In the genomic region with DNA sequence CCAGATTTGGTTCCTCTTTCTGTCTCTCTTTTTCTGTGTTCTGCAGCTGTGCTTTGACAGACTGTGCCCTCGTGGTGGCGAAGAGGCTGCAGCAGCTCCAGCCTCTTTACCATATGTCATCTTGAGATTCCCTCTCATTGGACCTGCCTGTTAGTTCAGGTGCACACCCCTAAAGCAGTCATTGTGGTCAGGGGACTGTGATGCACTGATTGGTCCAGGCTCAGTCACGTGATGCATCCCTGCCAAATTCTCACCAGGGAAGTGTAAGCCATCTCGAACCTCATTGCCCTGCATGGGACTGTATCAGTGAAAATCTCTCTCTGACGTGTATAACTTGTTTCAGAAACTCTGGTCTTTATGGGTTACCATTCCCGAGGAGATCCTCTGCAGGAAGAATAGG, we compare ENCODE assay signal across 16 cellular contexts.
DNase-seq lines count a peak whose midpoint lies in the region; ATAC-seq, FAIRE-seq and TF ChIP-seq lines count a peak whose summit lies in the region.
"Had no signal": no experiment of that assay in that cellular context is flagged by ENCODE, and none has a peak within 500 bp of the region (broad histone marks: within the 10 kb centered on the region; RNA-seq: fewer than 3 reads in every experiment).

No MANE protein-coding gene starts in this region.

- no peak for FAIRE-seq in A549 (lab: Jason Lieb, UNC)
- FAIRE-seq: GM18507, GM19239 had no signal

- H3K4me3 ChIP-seq in A549: no peak overlapping the region
- no peak overlapping the region for H3K4me3 ChIP-seq in GM12865 (ENCODE audit: low read depth, low read length)
- H3K4me3 ChIP-seq in Jurkat, Clone E6-1 (ENCODE audit: low read length): no peak overlapping the region
- no peak overlapping the region for H3K4me3 ChIP-seq in RWPE2 (ENCODE audit: severe bottlenecking)

- H3K9me3 ChIP-seq in A549 (no peaks in the 10 kb centered on the region), RWPE2 (ENCODE audit: severe bottlenecking) (no peaks in the 10 kb centered on the region)

- no peaks in the 10 kb centered on the region for H3K36me3 ChIP-seq in RWPE2 (ENCODE audit: low read depth)
- H3K36me3 ChIP-seq: BE2C had no signal

- TF ChIP-seq POLR2A in A549 (IDR thresholded peaks at IDR 0.05; ENCODE audit: low read length): no peak

- H3K4me2 ChIP-seq in A549: no peak overlapping the region

- DNase-seq in A549 (ENCODE audit: low read depth in 1 of 2, low spot score in 1 of 2) (no peak), GM12865 (ENCODE audit: low read depth) (peak; percentile 3), RWPE2 (ENCODE audit: low spot score) (peak; percentile 26), NCI-H2107 treated with DMSO at 0.1 percent for 48 hours (lab: John Stamatoyannopoulos, UW; ENCODE audit: unreplicated experiment) (no peak), AG08395 (ENCODE audit: low spot score) (no peak), GM03348 (ENCODE audit: low spot score) (no peak)
- DNase-seq in Jurkat, Clone E6-1 (ENCODE audit: low read depth, low spot score): peak; percentile 14
- DNase-seq: BE2C; CD8-positive, alpha-beta T cell; NCI-H1105 treated with DMSO at 0.1 percent for 48 hours; NCI-H1930; NCI-H510A; OCI-M1 had no signal

- no peaks in the 10 kb centered on the region for H3K27me3 ChIP-seq in RWPE2 (ENCODE audit: insufficient read depth, poor library complexity, severe bottlenecking)

- H3K4me1 ChIP-seq in A549 (no peaks in the 10 kb centered on the region), RWPE2 (ENCODE audit: insufficient read depth, poor library complexity, severe bottlenecking) (peaks cover under 1% of the 10 kb centered on the region)
- H3K4me1 ChIP-seq: BE2C had no signal

- WGBS in A549 (ENCODE audit: missing lambda C conversion rate): 59% methylated on average over 6 of the region's 6 CpGs

- H3K27ac ChIP-seq in A549 (no peak overlapping the region), RWPE2 (ENCODE audit: poor library complexity, severe bottlenecking) (no peak overlapping the region)

- CTCF ChIA-PET in A549 (lab: Yijun Ruan, JAX): no interaction called here

- TF ChIP-seq EP300 in A549 (IDR thresholded peaks at IDR 0.05): no peak

- peak; percentile 21 to 28; a peak in 2 of 6 replicates for ATAC-seq in A549
- no peak for ATAC-seq in RWPE2 (ENCODE audit: low read depth)
- ATAC-seq in GM18861 (IDR thresholded peaks at IDR 0.05; ENCODE audit: unreplicated experiment): no peak
- ATAC-seq: CD8-positive, alpha-beta T cell had no signal

- POLR2A ChIA-PET in A549 (lab: Yijun Ruan, JAX): no interaction called here

- TF ChIP-seq RAD21 in A549 (conservative IDR thresholded peaks at IDR 0.05 in 1 of 2, IDR thresholded peaks at IDR 0.05 in 1 of 2): no peak

- TF ChIP-seq CTCF in A549 (IDR thresholded peaks at IDR 0.05) (no peak), GM12865 (IDR thresholded peaks at IDR 0.05; ENCODE audit: insufficient read depth, low read depth, low read length, missing control alignments) (no peak), RWPE2 (IDR thresholded peaks at IDR 0.05; ENCODE audit: poor library complexity, severe bottlenecking) (no peak)

TF ChIP-seq in A549, 52 proteins besides CTCF, POLR2A, EP300 and RAD21:
- TF ChIP-seq MAFK (IDR thresholded peaks at IDR 0.05; ENCODE audit: partially characterized antibody) (no peak), CBX2 (IDR thresholded peaks at IDR 0.05; ENCODE audit: borderline replicate concordance, low read depth) (no peak), RARB (CRISPR knock-in tag; IDR thresholded peaks at IDR 0.05) (no peak), SREBF2 (IDR thresholded peaks at IDR 0.05) (no peak), NFE2L2 (conservative IDR thresholded peaks at IDR 0.05; ENCODE audit: low read length) (no peak)
- TF ChIP-seq, protein P1, sequence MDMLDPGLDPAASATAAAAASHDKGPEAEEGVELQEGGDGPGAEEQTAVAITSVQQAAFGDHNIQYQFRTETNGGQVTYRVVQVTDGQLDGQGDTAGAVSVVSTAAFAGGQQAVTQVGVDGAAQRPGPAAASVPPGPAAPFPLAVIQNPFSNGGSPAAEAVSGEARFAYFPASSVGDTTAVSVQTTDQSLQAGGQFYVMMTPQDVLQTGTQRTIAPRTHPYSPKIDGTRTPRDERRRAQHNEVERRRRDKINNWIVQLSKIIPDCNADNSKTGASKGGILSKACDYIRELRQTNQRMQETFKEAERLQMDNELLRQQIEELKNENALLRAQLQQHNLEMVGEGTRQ (IDR thresholded peaks at IDR 0.05): peak; percentile 54

Comparison
In these comparisons a context has a peak if more than half of its experiments do, and no peak if none do; other contexts are left out.
1. ATAC-seq: peak in A549 (2 of 2); none in RWPE2 (single experiment) and GM18861 (single experiment).
2. DNase-seq: peak in GM12865 (single experiment), Jurkat, Clone E6-1 (single experiment) and RWPE2 (single experiment); none in A549 (0 of 2), NCI-H2107 treated with DMSO at 0.1 percent for 48 hours (single experiment), AG08395 (single experiment) and GM03348 (single experiment).